22 cellular contexts compared by ENCODE assay signal in the genomic region with DNA sequence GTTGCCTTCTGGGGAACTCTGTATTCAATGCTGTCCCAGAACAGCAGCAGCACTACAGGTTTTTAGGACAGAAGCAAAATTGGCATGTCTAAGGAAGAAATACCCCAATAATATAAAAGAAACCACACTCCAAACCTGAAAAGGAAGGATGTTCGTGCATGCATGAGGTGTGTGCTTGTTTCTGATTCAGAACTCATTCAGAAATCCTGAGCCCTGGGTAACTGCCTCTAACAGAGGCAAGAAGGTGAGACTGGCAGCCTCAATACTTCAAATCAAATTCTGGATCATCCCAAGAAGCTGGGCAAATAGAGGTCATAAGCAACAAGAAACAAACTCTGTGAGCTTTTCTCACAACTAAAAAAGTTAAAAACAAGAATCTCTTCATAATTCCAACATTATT. TPM values are rescaled to one million over a fixed set of nuclear protein-coding genes. Genes with fewer than 3 reads are reported as not detected.
"Had no signal": no experiment of that assay in that cellular context is flagged by ENCODE, and none has a peak within 500 bp of the region (broad histone marks: within the 10 kb centered on the region; RNA-seq: fewer than 3 reads in every experiment).

No MANE protein-coding gene starts in this region.

- H3K27ac Mint-ChIP-seq: activated CD4-positive, alpha-beta memory T cell treated with anti-CD3 and anti-CD28 coated beads for 36 hours; activated naive CD8-positive, alpha-beta T cell treated with anti-CD3 and anti-CD28 coated beads, Interleukin-2, amount 10 ng/mL, durations not matched to agents 7 days and 5 days; effector memory CD8-positive, alpha-beta T cell; mesothelial cell of epicardium; T-cell had no signal

- DNase-seq: activated CD4-positive, alpha-beta memory T cell treated with anti-CD3 and anti-CD28 coated beads for 36 hours; activated gamma-delta T cell treated with Interleukin-2 at 50 U/mL for 16 hours; activated naive CD8-positive, alpha-beta T cell treated with anti-CD3 and anti-CD28 coated beads, Interleukin-2, amount 10 ng/mL, durations not matched to agents 7 days and 5 days; activated T-cell treated with anti-CD3 and anti-CD28 coated beads, Interleukin-2, amount 50 U/mL, for 48 hours; aorta; central memory CD4-positive, alpha-beta T cell; effector memory CD8-positive, alpha-beta T cell; foreskin fibroblast; head of caudate nucleus; right cardiac atrium; stimulated activated naive CD4-positive, alpha-beta T cell treated with Interleukin-2 at 50 U/mL for 16 hours; T-cell; T1000; trophoblast cell had no signal

- ATAC-seq: effector memory CD8-positive, alpha-beta T cell; left lobe of liver; right cardiac atrium; T-cell had no signal

- H3K9me3 Mint-ChIP-seq: activated CD4-positive, alpha-beta memory T cell treated with anti-CD3 and anti-CD28 coated beads for 36 hours; activated naive CD8-positive, alpha-beta T cell treated with anti-CD3 and anti-CD28 coated beads, Interleukin-2, amount 10 ng/mL, durations not matched to agents 7 days and 5 days; mesothelial cell of epicardium; neural crest cell; T-cell had no signal

- H3K4me3 Mint-ChIP-seq: activated CD4-positive, alpha-beta memory T cell treated with anti-CD3 and anti-CD28 coated beads for 36 hours; activated naive CD8-positive, alpha-beta T cell treated with anti-CD3 and anti-CD28 coated beads, Interleukin-2, amount 10 ng/mL, durations not matched to agents 7 days and 5 days; effector memory CD8-positive, alpha-beta T cell; mesothelial cell of epicardium; neural crest cell; T-cell had no signal

- H3K4me3 ChIP-seq: SK-N-MC, smooth muscle cell had no signal

- H3K27ac ChIP-seq: SK-N-MC, VCaP had no signal

- H3K36me3 Mint-ChIP-seq: activated CD4-positive, alpha-beta memory T cell treated with anti-CD3 and anti-CD28 coated beads for 36 hours; activated naive CD8-positive, alpha-beta T cell treated with anti-CD3 and anti-CD28 coated beads, Interleukin-2, amount 10 ng/mL, durations not matched to agents 7 days and 5 days; mesothelial cell of epicardium; T-cell had no signal

- H3K4me1 Mint-ChIP-seq: activated naive CD8-positive, alpha-beta T cell treated with anti-CD3 and anti-CD28 coated beads, Interleukin-2, amount 10 ng/mL, durations not matched to agents 7 days and 5 days had no signal

RNA-seq across cellular contexts. Expression of a gene that starts 2.7 kb away (rescaled TPM):
- total RNA-seq: activated CD4-positive, alpha-beta memory T cell treated with anti-CD3 and anti-CD28 coated beads for 36 hours; activated naive CD8-positive, alpha-beta T cell treated with anti-CD3 and anti-CD28 coated beads, Interleukin-2, amount 10 ng/mL, durations not matched to agents 7 days and 5 days; neural crest cell; T-cell had no signal

RNA-seq across cellular contexts. Expression of a gene that starts 18.8 kb away (rescaled TPM):
- total RNA-seq: activated CD4-positive, alpha-beta memory T cell treated with anti-CD3 and anti-CD28 coated beads for 36 hours; activated naive CD8-positive, alpha-beta T cell treated with anti-CD3 and anti-CD28 coated beads, Interleukin-2, amount 10 ng/mL, durations not matched to agents 7 days and 5 days; left lobe of liver; mesothelial cell of epicardium; myocyte; neural crest cell; right cardiac atrium; smooth muscle cell had no signal
- polyA plus RNA-seq: aorta, esophagus, right cardiac atrium had no signal

RNA-seq across cellular contexts. Expression of a gene that starts 35.4 kb away (rescaled TPM):
- total RNA-seq: activated CD4-positive, alpha-beta memory T cell treated with anti-CD3 and anti-CD28 coated beads for 36 hours; activated naive CD8-positive, alpha-beta T cell treated with anti-CD3 and anti-CD28 coated beads, Interleukin-2, amount 10 ng/mL, durations not matched to agents 7 days and 5 days; myocyte; neural crest cell; T-cell had no signal
- polyA plus RNA-seq: aorta had no signal
